Comparison of ENCODE assay signal across 7 cellular contexts in genomic region chr12:44317651-44318126, GRCh38.
A peak's percentile ranks its signal among the peaks of the same experiment; 100 is the strongest.
DNase-seq lines count a peak whose midpoint lies in the region; ATAC-seq, FAIRE-seq and TF ChIP-seq lines count a peak whose summit lies in the region.

No MANE protein-coding gene starts in this region.

- dilution Hi-C loops in keratinocyte (cut with MboI; ENCODE audit: extremely low pct_ligation_motif_present, low sequenced_read_pairs): no loop called here

- ATAC-seq in GM21528 (IDR thresholded peaks at IDR 0.05; ENCODE audit: low FRiP score, unreplicated experiment): peak; percentile 86
- no peak for ATAC-seq in HG02840 (IDR thresholded peaks at IDR 0.05; ENCODE audit: low FRiP score, unreplicated experiment)

- peaks cover 3% of the 10 kb centered on the region for H3K4me1 ChIP-seq in keratinocyte (ENCODE audit: control insufficient read depth, extremely low read depth, insufficient read depth, low read length)

- no peaks in the 10 kb centered on the region for H3K9me3 ChIP-seq in keratinocyte (ENCODE audit: control insufficient read depth, low read depth, low read length)

- H3K79me2 ChIP-seq in keratinocyte (ENCODE audit: control insufficient read depth, insufficient read depth, low read length): no peaks in the 10 kb centered on the region

- H3K4me2 ChIP-seq in keratinocyte (ENCODE audit: control insufficient read depth, extremely low read depth, insufficient read depth, low read depth, low read length): no peak overlapping the region

- DNase-seq in HuH-7 (ENCODE audit: low spot score): peak; percentile 26
- peak; percentile 74 for DNase-seq in SK-N-DZ (ENCODE audit: low spot score)
- no peak for DNase-seq in keratinocyte (ENCODE audit: low read depth, low spot score)
- no peak for DNase-seq in activated T-cell treated with anti-CD3 and anti-CD28 coated beads, Interleukin-2, amount 50 U/mL, for 48 hours

- H4K20me1 ChIP-seq in keratinocyte (ENCODE audit: control insufficient read depth, extremely low read depth, insufficient read depth, low read length): no peaks in the 10 kb centered on the region

- no peak overlapping the region for H3K9ac ChIP-seq in keratinocyte (ENCODE audit: control insufficient read depth, extremely low read depth, insufficient read depth, low read length)

- no peak overlapping the region for H3K27ac ChIP-seq in keratinocyte (ENCODE audit: control insufficient read depth, insufficient read depth, low read length)

- H3K36me3 ChIP-seq in keratinocyte (ENCODE audit: control insufficient read depth in 2 of 2, extremely low read depth in 1 of 2, insufficient read depth in 2 of 2, low read length in 2 of 2): no peaks in the 10 kb centered on the region

- H3K4me3 ChIP-seq in keratinocyte (ENCODE audit: control insufficient read depth in 2 of 3, extremely low read depth in 1 of 3, insufficient read depth in 2 of 3, low read depth in 1 of 3, low read length in 3 of 3): no peak overlapping the region

- TF ChIP-seq CTCF in GM12872 (IDR thresholded peaks at IDR 0.05; ENCODE audit: insufficient read depth, low read depth, low read length) (peak; percentile 54), keratinocyte (optimal IDR thresholded peaks at IDR 0.05 in 1 of 3, IDR thresholded peaks at IDR 0.05 in 1 of 3, conservative IDR thresholded peaks at IDR 0.05 in 1 of 3; ENCODE audit: extremely low read depth in 1 of 3, insufficient read depth in 2 of 3, low read length in 3 of 3) (peak; percentile 48 to 64 (median 56))

- no peaks in the 10 kb centered on the region for H3K27me3 ChIP-seq in keratinocyte (ENCODE audit: control insufficient read depth, extremely low read depth, insufficient read depth, low read length)

- H3K9me1 ChIP-seq in keratinocyte (ENCODE audit: control insufficient read depth, extremely low read depth, insufficient read depth, low read length): no peaks in the 10 kb centered on the region

- FAIRE-seq in keratinocyte (lab: Jason Lieb, UNC): peak; percentile 81

- no peak overlapping the region for H2AFZ ChIP-seq in keratinocyte (ENCODE audit: control insufficient read depth, low read length)

Comparison
In these comparisons a context has a peak if more than half of its experiments do, and no peak if none do; other contexts are left out.
1. DNase-seq: peak in HuH-7 (single experiment) and SK-N-DZ (single experiment); none in keratinocyte (single experiment) and activated T-cell treated with anti-CD3 and anti-CD28 coated beads, Interleukin-2, amount 50 U/mL, for 48 hours (0 of 2).